ENCODE assay signal across 9 cellular contexts in genomic region chr5:50501510-50502209, GRCh38.
A peak's percentile ranks its signal among the peaks of the same experiment; 100 is the strongest.
DNase-seq lines count a peak whose midpoint lies in the region; ATAC-seq and TF ChIP-seq lines count a peak whose summit lies in the region.
"Had no signal": no experiment of that assay in that cellular context is flagged by ENCODE, and none has a peak within 500 bp of the region (broad histone marks: within the 10 kb centered on the region; RNA-seq: fewer than 3 reads in every experiment).

No MANE protein-coding gene starts in this region.

- peaks cover 13% of the 10 kb centered on the region for H3K9me3 Mint-ChIP-seq in activated naive CD8-positive, alpha-beta T cell treated with anti-CD3 and anti-CD28 coated beads, Interleukin-2, amount 10 ng/mL, durations not matched to agents 7 days and 5 days

- no peaks in the 10 kb centered on the region for H3K36me3 ChIP-seq in GM06990 (ENCODE audit: control insufficient read depth, insufficient read depth, low read length)

- no peaks in the 10 kb centered on the region for H3K27me3 ChIP-seq in GM06990 (replicated peaks; ENCODE audit: control insufficient read depth, insufficient read depth, low read length)

- no peak for TF ChIP-seq CTCF in GM06990 (IDR thresholded peaks at IDR 0.05; ENCODE audit: insufficient read depth, low read length, poor library complexity, severe bottlenecking)

- DNase-seq in GM06990 (ENCODE audit: extremely low read depth, insufficient read length) (peak; percentile 72), DMS53 (lab: John Stamatoyannopoulos, UW) (no peak), SW480 (ENCODE audit: low spot score) (no peak), SHP77 (lab: John Stamatoyannopoulos, UW) (no peak)
- DNase-seq in activated naive CD8-positive, alpha-beta T cell treated with anti-CD3 and anti-CD28 coated beads, Interleukin-2, amount 10 ng/mL, durations not matched to agents 7 days and 5 days, result no peak
- no peak for DNase-seq in activated CD8-positive, alpha-beta memory T cell treated with anti-CD3 and anti-CD28 coated beads for 24 hours

- no peak overlapping the region for H3K4me3 ChIP-seq in GM06990 (replicated peaks; ENCODE audit: low read depth, low read length)
- H3K4me3 ChIP-seq: smooth muscle cell had no signal

- H3K36me3 Mint-ChIP-seq in activated naive CD8-positive, alpha-beta T cell treated with anti-CD3 and anti-CD28 coated beads, Interleukin-2, amount 10 ng/mL, durations not matched to agents 7 days and 5 days, result peaks cover 26% of the 10 kb centered on the region

- H3K4me3 Mint-ChIP-seq in activated naive CD8-positive, alpha-beta T cell treated with anti-CD3 and anti-CD28 coated beads, Interleukin-2, amount 10 ng/mL, durations not matched to agents 7 days and 5 days, result peak overlapping the region; percentile 74

- H3K27ac Mint-ChIP-seq in activated naive CD8-positive, alpha-beta T cell treated with anti-CD3 and anti-CD28 coated beads, Interleukin-2, amount 10 ng/mL, durations not matched to agents 7 days and 5 days, result peak overlapping the region; percentile 53

- POLR2A ChIA-PET in activated naive CD8-positive, alpha-beta T cell treated with anti-CD3 and anti-CD28 coated beads, Interleukin-2, amount 10 ng/mL, durations not matched to agents 7 days and 5 days (lab: Charles Lee), result interaction anchor here (0.9 to 1.0 kb wide), 2 partner anchors 14 to 62 kb away, joined by 3 to 6 read pairs; no protein-coding TSS in a partner anchor

- ATAC-seq in GM21367 (IDR thresholded peaks at IDR 0.05; ENCODE audit: unreplicated experiment) (peak; percentile 96), HG03469 (IDR thresholded peaks at IDR 0.05; ENCODE audit: unreplicated experiment) (peak; percentile 98)
- peak; percentile 75 for ATAC-seq in activated naive CD8-positive, alpha-beta T cell treated with anti-CD3 and anti-CD28 coated beads, Interleukin-2, amount 10 ng/mL, durations not matched to agents 7 days and 5 days (ENCODE audit: low read depth)

- H3K27me3 Mint-ChIP-seq in activated naive CD8-positive, alpha-beta T cell treated with anti-CD3 and anti-CD28 coated beads, Interleukin-2, amount 10 ng/mL, durations not matched to agents 7 days and 5 days, result no peaks in the 10 kb centered on the region

- H3K4me1 Mint-ChIP-seq in activated naive CD8-positive, alpha-beta T cell treated with anti-CD3 and anti-CD28 coated beads, Interleukin-2, amount 10 ng/mL, durations not matched to agents 7 days and 5 days, result peaks cover 13% of the 10 kb centered on the region
